33 cellular contexts compared by ENCODE assay signal in genomic region chr1:219507432-219507831, GRCh38.
DNase-seq lines count a peak whose midpoint lies in the region; ATAC-seq and TF ChIP-seq lines count a peak whose summit lies in the region.
"Had no signal": no experiment of that assay in that cellular context is flagged by ENCODE, and none has a peak within 500 bp of the region (broad histone marks: within the 10 kb centered on the region; RNA-seq: fewer than 3 reads in every experiment).

No MANE protein-coding gene starts in this region.

- H3K4me3 Mint-ChIP-seq in activated T-helper 17 cell treated with anti-CD3 and anti-CD28 coated beads, Interleukin-2, amount 50 U/mL, for 72 hours = no peak overlapping the region
- H3K4me3 Mint-ChIP-seq: activated CD4-positive, alpha-beta memory T cell treated with anti-CD3 and anti-CD28 coated beads for 36 hours; activated naive CD8-positive, alpha-beta T cell treated with anti-CD3 and anti-CD28 coated beads, Interleukin-2, amount 50 U/mL, for 24 hours; activated T-cell treated with anti-CD3 and anti-CD28 coated beads, Interleukin-2, amount 50 U/mL, for 72 hours; CD4-positive, alpha-beta memory T cell; H9; naive thymus-derived CD4-positive, alpha-beta T cell; stimulated activated memory B cell treated with anti-CD40 and anti-IgM and Interleukin-4, amounts not matched to agents 10 μg/mL and 1 μg/mL and 100 μg/mL, for 72 hours; T-helper 2 cell treated with Interferon-gamma antibody and Interleukin-4, amounts not matched to agents 5 μg/mL and 100 μg/mL, for 36 hours had no signal

- H3K9me2 ChIP-seq in GM23248 (ENCODE audit: insufficient read depth) = no peaks in the 10 kb centered on the region; the same call in 1 of the 2 replicates

- no peaks in the 10 kb centered on the region for H3K36me3 Mint-ChIP-seq in activated T-helper 17 cell treated with anti-CD3 and anti-CD28 coated beads, Interleukin-2, amount 50 U/mL, for 72 hours (ENCODE audit: low read depth)
- H3K36me3 Mint-ChIP-seq: activated CD4-positive, alpha-beta memory T cell treated with anti-CD3 and anti-CD28 coated beads for 36 hours; CD4-positive, alpha-beta memory T cell; naive thymus-derived CD4-positive, alpha-beta T cell; stimulated activated memory B cell treated with anti-CD40 and anti-IgM and Interleukin-4, amounts not matched to agents 10 μg/mL and 1 μg/mL and 100 μg/mL, for 72 hours had no signal

- H3K9ac ChIP-seq in GM23248 = no peak overlapping the region
- no peak overlapping the region for H3K9ac ChIP-seq in smooth muscle cell (ENCODE audit: low read depth)

- no peak overlapping the region for H3K4me2 ChIP-seq in GM23248 (ENCODE audit: unreplicated experiment)
- H3K4me2 ChIP-seq in smooth muscle cell = peak overlapping the region; percentile 12

- DNase-seq in GM23248 (peak; percentile 1), fibroblast of mammary gland (ENCODE audit: low read depth) (peak; percentile 37), smooth muscle cell (lab: John Stamatoyannopoulos, UW; ENCODE audit: unreplicated experiment) (no peak), ovary (no peak), H7 (no peak), T-helper 9 cell (no peak)
- DNase-seq: activated CD4-positive, alpha-beta memory T cell treated with anti-CD3 and anti-CD28 coated beads for 36 hours; activated CD4-positive, alpha-beta T cell treated with anti-CD3 and anti-CD28 coated beads for 1 hour; activated naive CD4-positive, alpha-beta T cell; activated naive CD8-positive, alpha-beta T cell treated with anti-CD3 and anti-CD28 coated beads, Interleukin-2, amount 50 U/mL, for 24 hours; activated T-cell treated with anti-CD3 and anti-CD28 coated beads, Interleukin-2, amount 50 U/mL, for 72 hours; CD4-positive, alpha-beta memory T cell; cerebellar nuclear complex; foreskin keratinocyte; H9; heart left ventricle; lower lobe of right lung; MM.1S; naive thymus-derived CD4-positive, alpha-beta T cell; NCI-H1105 treated with DMSO at 0.1 percent for 48 hours; NCI-H187 treated with DMSO at 0.1 percent for 48 hours; NCI-H2171 treated with DMSO at 0.1 percent for 48 hours; NCI-H524; NK-92 treated with Interleukin-12 subunit alpha and Interleukin-12 subunit beta, amount 100 ng/mL, for 24 hours; nucleus accumbens; SHP77; stimulated activated CD4-positive, alpha-beta T cell treated with anti-CD3 and anti-CD28 coated beads, Interleukin-15, amount 100 ng/mL, for 24 hours; upper lobe of left lung had no signal

- no peak for TF ChIP-seq EP300 in ovary (IDR thresholded peaks at IDR 0.05)

- TF ChIP-seq POLR2A in ovary (IDR thresholded peaks at IDR 0.05) = no peak

- H3K9me3 Mint-ChIP-seq in activated T-helper 17 cell treated with anti-CD3 and anti-CD28 coated beads, Interleukin-2, amount 50 U/mL, for 72 hours = no peaks in the 10 kb centered on the region
- H3K9me3 Mint-ChIP-seq: activated CD4-positive, alpha-beta memory T cell treated with anti-CD3 and anti-CD28 coated beads for 36 hours; H9; stimulated activated memory B cell treated with anti-CD40 and anti-IgM and Interleukin-4, amounts not matched to agents 10 μg/mL and 1 μg/mL and 100 μg/mL, for 72 hours; T-helper 2 cell treated with Interferon-gamma antibody and Interleukin-4, amounts not matched to agents 5 μg/mL and 100 μg/mL, for 36 hours had no signal

- no peak overlapping the region for H3K27ac ChIP-seq in GM23248
- H3K27ac ChIP-seq in smooth muscle cell (ENCODE audit: low read depth) = peak overlapping the region; percentile 6
- no peak overlapping the region for H3K27ac ChIP-seq in ovary
- H3K27ac ChIP-seq: foreskin keratinocyte, lower lobe of right lung, suprapubic skin, upper lobe of left lung had no signal

- H3K4me3 ChIP-seq in GM23248 (no peak overlapping the region), fibroblast of mammary gland (ENCODE audit: control insufficient read depth, low read depth, low read length) (no peak overlapping the region), smooth muscle cell (no peak overlapping the region), ovary (no peak overlapping the region), H7 (ENCODE audit: insufficient read depth, low read depth, low read length) (no peak overlapping the region)
- H3K4me3 ChIP-seq: heart left ventricle, lower lobe of right lung, suprapubic skin, upper lobe of left lung had no signal

- no peak overlapping the region for H2AFZ ChIP-seq in GM23248
- H2AFZ ChIP-seq in smooth muscle cell (ENCODE audit: low read depth) = peak overlapping the region; percentile 42

- no peak for TF ChIP-seq CTCF in fibroblast of mammary gland (conservative IDR thresholded peaks at IDR 0.05; ENCODE audit: control insufficient read depth, insufficient read depth, low read depth, low read length)
- no peak for TF ChIP-seq CTCF in smooth muscle cell (IDR thresholded peaks at IDR 0.05; ENCODE audit: borderline replicate concordance, insufficient read depth, poor library complexity, severe bottlenecking)
- no peak for TF ChIP-seq CTCF in ovary (IDR thresholded peaks at IDR 0.05)

- H3F3A ChIP-seq in GM23248 (ENCODE audit: insufficient read depth) = no peaks in the 10 kb centered on the region
- H3F3A ChIP-seq in smooth muscle cell (ENCODE audit: low read depth) = peaks cover 8% of the 10 kb centered on the region

- H3K27me3 ChIP-seq in GM23248 (replicated peaks; ENCODE audit: insufficient read depth) (0 out of 2 replicates have a peak, but pooled peaks cover 3% of the 10 kb centered on the region), smooth muscle cell (ENCODE audit: low read depth) (no peaks in the 10 kb centered on the region), ovary (no peaks in the 10 kb centered on the region), H7 (ENCODE audit: control insufficient read depth, insufficient read depth, low read length) (no peaks in the 10 kb centered on the region)
- H3K27me3 ChIP-seq: foreskin keratinocyte, heart left ventricle, suprapubic skin, upper lobe of left lung had no signal

- ATAC-seq in activated T-helper 17 cell treated with anti-CD3 and anti-CD28 coated beads, Interleukin-2, amount 50 U/mL, for 72 hours (replicated peaks) = peak; percentile 26
- ATAC-seq: activated naive CD8-positive, alpha-beta T cell treated with anti-CD3 and anti-CD28 coated beads, Interleukin-2, amount 50 U/mL, for 24 hours; foreskin keratinocyte; lower lobe of right lung; naive thymus-derived CD4-positive, alpha-beta T cell; PC-3; stimulated activated memory B cell treated with anti-CD40 and anti-IgM and Interleukin-4, amounts not matched to agents 10 μg/mL and 1 μg/mL and 100 μg/mL, for 72 hours had no signal

- no peaks in the 10 kb centered on the region for H3K36me3 ChIP-seq in GM23248 (ENCODE audit: low read depth)
- H3K36me3 ChIP-seq in smooth muscle cell (ENCODE audit: low read depth) = no peaks in the 10 kb centered on the region
- no peaks in the 10 kb centered on the region for H3K36me3 ChIP-seq in ovary
- no peaks in the 10 kb centered on the region for H3K36me3 ChIP-seq in H7 (replicated peaks; ENCODE audit: control insufficient read depth, insufficient read depth, low read length)
- H3K36me3 ChIP-seq: heart left ventricle, lower lobe of right lung, suprapubic skin, upper lobe of left lung had no signal

- no peaks in the 10 kb centered on the region for H3K79me2 ChIP-seq in GM23248 (ENCODE audit: insufficient read depth)
- no peaks in the 10 kb centered on the region for H3K79me2 ChIP-seq in smooth muscle cell (ENCODE audit: low read depth)

- H4K20me1 ChIP-seq in GM23248 (ENCODE audit: insufficient read depth) (no peaks in the 10 kb centered on the region), smooth muscle cell (ENCODE audit: low read depth) (no peaks in the 10 kb centered on the region)

- H3K9me3 ChIP-seq in GM23248 (ENCODE audit: low read depth) (no peaks in the 10 kb centered on the region), smooth muscle cell (replicated peaks; ENCODE audit: low read depth) (no peaks in the 10 kb centered on the region), ovary (no peaks in the 10 kb centered on the region)
- H3K9me3 ChIP-seq: lower lobe of right lung, suprapubic skin, upper lobe of left lung had no signal

- H3K4me1 ChIP-seq in GM23248 (ENCODE audit: insufficient read depth) (no peaks in the 10 kb centered on the region), smooth muscle cell (ENCODE audit: low read depth) (peaks cover 6% of the 10 kb centered on the region), ovary (ENCODE audit: insufficient read depth) (no peaks in the 10 kb centered on the region)
- H3K4me1 ChIP-seq: foreskin keratinocyte, lower lobe of right lung, upper lobe of left lung had no signal

- H3K27me3 Mint-ChIP-seq in activated T-helper 17 cell treated with anti-CD3 and anti-CD28 coated beads, Interleukin-2, amount 50 U/mL, for 72 hours = peaks cover 3% of the 10 kb centered on the region
- H3K27me3 Mint-ChIP-seq: activated CD4-positive, alpha-beta memory T cell treated with anti-CD3 and anti-CD28 coated beads for 36 hours; CD4-positive, alpha-beta memory T cell; stimulated activated memory B cell treated with anti-CD40 and anti-IgM and Interleukin-4, amounts not matched to agents 10 μg/mL and 1 μg/mL and 100 μg/mL, for 72 hours had no signal

- WGBS in GM23248 (ENCODE audit: low coverage in 1 of 2, low lambda C conversion rate in 2 of 2, missing lambda C conversion rate in 2 of 2), 2 experiments = 14 to 19% methylated on average over 2 of the region's 2 CpGs
- WGBS in smooth muscle cell (ENCODE audit: low lambda C conversion rate) = 9% methylated on average over 2 of the region's 2 CpGs
- WGBS in ovary, 3 donors = 15 to 34% (median 24%) methylated on average over 2 of the region's 2 CpGs

- intact Hi-C loops in ovary (cut with DNase I) = no loop called here

- no peaks in the 10 kb centered on the region for H3K4me1 Mint-ChIP-seq in activated T-helper 17 cell treated with anti-CD3 and anti-CD28 coated beads, Interleukin-2, amount 50 U/mL, for 72 hours
- H3K4me1 Mint-ChIP-seq: activated naive CD8-positive, alpha-beta T cell treated with anti-CD3 and anti-CD28 coated beads, Interleukin-2, amount 50 U/mL, for 24 hours; CD4-positive, alpha-beta memory T cell; naive thymus-derived CD4-positive, alpha-beta T cell; stimulated activated memory B cell treated with anti-CD40 and anti-IgM and Interleukin-4, amounts not matched to agents 10 μg/mL and 1 μg/mL and 100 μg/mL, for 72 hours had no signal

- no peak overlapping the region for H3K27ac Mint-ChIP-seq in activated T-helper 17 cell treated with anti-CD3 and anti-CD28 coated beads, Interleukin-2, amount 50 U/mL, for 72 hours
- H3K27ac Mint-ChIP-seq: activated CD4-positive, alpha-beta memory T cell treated with anti-CD3 and anti-CD28 coated beads for 36 hours; activated naive CD8-positive, alpha-beta T cell treated with anti-CD3 and anti-CD28 coated beads, Interleukin-2, amount 50 U/mL, for 24 hours; activated T-cell treated with anti-CD3 and anti-CD28 coated beads, Interleukin-2, amount 50 U/mL, for 72 hours; CD4-positive, alpha-beta memory T cell; H9; naive thymus-derived CD4-positive, alpha-beta T cell; stimulated activated memory B cell treated with anti-CD40 and anti-IgM and Interleukin-4, amounts not matched to agents 10 μg/mL and 1 μg/mL and 100 μg/mL, for 72 hours; T-helper 2 cell treated with Interferon-gamma antibody and Interleukin-4, amounts not matched to agents 5 μg/mL and 100 μg/mL, for 36 hours had no signal

- in situ Hi-C loops in GM23248 (cut with MboI) = no loop called here

Comparison
In these comparisons a context has a peak if more than half of its experiments do, and no peak if none do; other contexts are left out.
1. DNase-seq: peak in GM23248 (single experiment) and fibroblast of mammary gland (single experiment); none in smooth muscle cell (single experiment), ovary (0 of 5), H7 (single experiment) and T-helper 9 cell (single experiment).